19 cellular contexts compared by ENCODE assay signal in the genomic region with DNA sequence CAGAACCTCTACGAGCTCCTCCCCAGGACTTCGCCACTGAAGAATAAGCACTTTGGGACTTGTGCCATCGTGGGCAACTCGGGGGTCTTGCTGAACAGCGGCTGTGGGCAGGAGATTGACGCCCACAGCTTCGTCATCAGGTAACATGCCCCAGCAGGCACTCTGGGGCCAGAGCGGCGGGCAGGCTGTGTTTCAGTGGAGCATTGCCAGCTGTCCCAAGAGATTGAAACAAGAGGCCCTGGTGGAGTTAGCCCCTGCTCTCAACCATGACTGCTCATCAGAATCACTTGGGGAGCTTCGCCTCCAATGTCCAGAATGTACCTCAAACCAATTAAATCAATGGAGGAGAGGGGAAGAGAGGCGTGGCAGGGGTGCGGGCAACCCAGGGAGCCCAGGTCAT.
"Had no signal": no experiment of that assay in that cellular context is flagged by ENCODE, and none has a peak within 500 bp of the region (broad histone marks: within the 10 kb centered on the region; RNA-seq: fewer than 3 reads in every experiment).

No MANE protein-coding gene starts in this region.

- DNase-seq: colonic mucosa; dermis blood vessel endothelial cell; endodermal cell; erythroblast; foreskin keratinocyte; head of caudate nucleus; kidney; left colon; mucosa of descending colon; natural killer cell; nucleus accumbens; pancreas; right cardiac atrium; small intestine; stimulated activated CD4-positive, alpha-beta T cell treated with anti-CD3 and anti-CD28 coated beads, Interleukin-12 subunit alpha, Interleukin-12 subunit beta, amount 100 ng/mL, for 4 hours; stimulated activated naive CD4-positive, alpha-beta T cell; stomach; substantia nigra; trophoblast cell had no signal
